1 cellular context compared by ENCODE assay signal in genomic region chr3:195839260-195840010, GRCh38.
A peak's percentile ranks its signal among the peaks of the same experiment; 100 is the strongest.
TF ChIP-seq lines count a peak whose summit lies in the region.

No MANE protein-coding gene starts in this region.

TF ChIP-seq in GM12878, 131 proteins besides CTCF, POLR2A, EP300 and RAD21:
- TF ChIP-seq PKNOX1 (IDR thresholded peaks at IDR 0.05) = peak; percentile 1; the same call in 1 of the 2 replicates
- TF ChIP-seq IRF5 (IDR thresholded peaks at IDR 0.05; ENCODE audit: borderline replicate concordance) = no peak
- no peak for TF ChIP-seq MAX (IDR thresholded peaks at IDR 0.05; ENCODE audit: low read depth, low read length)
- TF ChIP-seq FOXM1 (IDR thresholded peaks at IDR 0.05; ENCODE audit: low read depth, low read length) = no peak
- TF ChIP-seq EGR1 (IDR thresholded peaks at IDR 0.05; ENCODE audit: borderline replicate concordance in 1 of 2, low read depth in 2 of 2, low read length in 2 of 2) = no peak
- no peak for TF ChIP-seq BCL11A (IDR thresholded peaks at IDR 0.05; ENCODE audit: low read depth, low read length)
- no peak for TF ChIP-seq CHD2 (IDR thresholded peaks at IDR 0.05; ENCODE audit: borderline replicate concordance, low read depth, low read length)
